16 cellular contexts compared by ENCODE assay signal in genomic region chr22:47113880-47114415, GRCh38.
DNase-seq lines count a peak whose midpoint lies in the region; ATAC-seq and TF ChIP-seq lines count a peak whose summit lies in the region.
"Had no signal": no experiment of that assay in that cellular context is flagged by ENCODE, and none has a peak within 500 bp of the region (broad histone marks: within the 10 kb centered on the region; RNA-seq: fewer than 3 reads in every experiment).

No MANE protein-coding gene starts in this region.

- H3K27ac ChIP-seq in GM23338 (ENCODE audit: low read depth) (no peak overlapping the region), psoas muscle (no peak overlapping the region)

- intact Hi-C loops in mucosa of descending colon (cut with DNase I, micrococcal nuclease), result no loop called here
- intact Hi-C loops in sciatic nerve (cut with DNase I), result no loop called here
- intact Hi-C loops in psoas muscle (cut with DNase I), result no loop called here

- no peak overlapping the region for H2AFZ ChIP-seq in GM23338

- H3K4me3 ChIP-seq in GM23338 (no peak overlapping the region), mucosa of descending colon (no peak overlapping the region), psoas muscle (no peak overlapping the region)

- no peaks in the 10 kb centered on the region for H3K79me2 ChIP-seq in GM23338 (replicated peaks; ENCODE audit: insufficient read depth)

- TF ChIP-seq CTCF in GM23338 (conservative IDR thresholded peaks at IDR 0.05; ENCODE audit: low read depth in 2 of 2), result no peak
- TF ChIP-seq CTCF in mucosa of descending colon (IDR thresholded peaks at IDR 0.05), result no peak
- TF ChIP-seq CTCF in psoas muscle (IDR thresholded peaks at IDR 0.05), result no peak

- H3K36me3 ChIP-seq in GM23338 (ENCODE audit: insufficient read depth) (no peaks in the 10 kb centered on the region), mucosa of descending colon (ENCODE audit: low read depth) (no peaks in the 10 kb centered on the region), psoas muscle (ENCODE audit: insufficient read depth in 1 of 2, low read depth in 1 of 2) (peaks cover 0 to 12% of the 10 kb centered on the region in 2 donors)
- H3K36me3 ChIP-seq: BE2C had no signal

- H3K4me1 ChIP-seq in GM23338 (ENCODE audit: insufficient read depth) (no peaks in the 10 kb centered on the region), mucosa of descending colon (ENCODE audit: low read depth) (no peaks in the 10 kb centered on the region), psoas muscle (no peaks in the 10 kb centered on the region)

- no peaks in the 10 kb centered on the region for H3F3A ChIP-seq in GM23338 (replicated peaks; ENCODE audit: low read depth)

- ATAC-seq in GM23338 (no peak), mucosa of descending colon (no peak), sciatic nerve (no peak), psoas muscle (no peak), GM19467 (IDR thresholded peaks at IDR 0.05; ENCODE audit: unreplicated experiment) (no peak)

- peak; percentile 48 for DNase-seq in activated effector memory CD4-positive, alpha-beta T cell treated with anti-CD3 and anti-CD28 coated beads, Interleukin-2, amount 50 U/mL, for 16 hours
- no peak for DNase-seq in activated effector memory CD4-positive, alpha-beta T cell treated with Interleukin-2 at 50 U/mL for 16 hours
- no peak for DNase-seq in GM23338 (ENCODE audit: low spot score)
- DNase-seq in mucosa of descending colon, result peak in 2 of 3 donors; percentile 9 to 15
- DNase-seq in sciatic nerve (ENCODE audit: low spot score), result peak; percentile 43
- DNase-seq in NCI-H2029 (lab: John Stamatoyannopoulos, UW), result no peak
- no peak for DNase-seq in psoas muscle
- DNase-seq: BE2C; CD4-positive, CD25-positive, alpha-beta regulatory T cell; COR-L47; GOT3; MM.1S; NCI-H1092 treated with DMSO at 0.1 percent for 48 hours; NCI-H2081 treated with DMSO at 0.1 percent for 48 hours; Right ventricle myocardium superior had no signal

- 0 out of 2 replicates have a peak, but pooled peaks cover 3% of the 10 kb centered on the region for H3K9me2 ChIP-seq in GM23338 (ENCODE audit: insufficient read depth)

- no peaks in the 10 kb centered on the region; the same call in 2 of the 3 replicates for H3K36me3 Mint-ChIP-seq in GM23338 (ENCODE audit: low read depth)

- no peaks in the 10 kb centered on the region for H4K20me1 ChIP-seq in GM23338 (replicated peaks; ENCODE audit: insufficient read depth)

- peaks cover 16% of the 10 kb centered on the region for H3K27me3 Mint-ChIP-seq in GM23338 (ENCODE audit: insufficient read depth, low read depth, poor library complexity)
- H3K27me3 Mint-ChIP-seq: CD4-positive, CD25-positive, alpha-beta regulatory T cell had no signal

- H3K4me1 Mint-ChIP-seq in GM23338, result peaks cover 5% of the 10 kb centered on the region; the same call in 2 of the 3 replicates

- no peak overlapping the region for H3K4me3 Mint-ChIP-seq in GM23338
- H3K4me3 Mint-ChIP-seq: CD4-positive, CD25-positive, alpha-beta regulatory T cell had no signal

- H3K9me3 ChIP-seq in mucosa of descending colon (no peaks in the 10 kb centered on the region), psoas muscle (no peaks in the 10 kb centered on the region)
- H3K9me3 ChIP-seq: BE2C had no signal

- H3K27ac Mint-ChIP-seq in GM23338, result peak overlapping the region; percentile 17

- no peak overlapping the region for H3K4me2 ChIP-seq in GM23338

- WGBS in psoas muscle, 3 donors, result 95 to 100% (median 97%) methylated on average over 8 of the region's 8 CpGs

- no peaks in the 10 kb centered on the region for H3K9me3 Mint-ChIP-seq in GM23338
- H3K9me3 Mint-ChIP-seq: CD4-positive, CD25-positive, alpha-beta regulatory T cell had no signal

- H3K27me3 ChIP-seq in GM23338 (ENCODE audit: insufficient read depth), result no peaks in the 10 kb centered on the region
- H3K27me3 ChIP-seq in psoas muscle (ENCODE audit: insufficient read depth in 3 of 3, low read length in 2 of 3), result no peaks in the 10 kb centered on the region
- H3K27me3 ChIP-seq: BE2C had no signal

TF ChIP-seq in GM23338, 12 proteins besides CTCF, POLR2A, EP300 and RAD21 (continues in another document):
- no peak for TF ChIP-seq NANOG (IDR thresholded peaks at IDR 0.05; ENCODE audit: borderline replicate concordance)
- TF ChIP-seq EZH2phosphoT487 (IDR thresholded peaks at IDR 0.05; ENCODE audit: unreplicated experiment), result no peak
- TF ChIP-seq ETS1 (IDR thresholded peaks at IDR 0.05), result no peak
- no peak for TF ChIP-seq REST (IDR thresholded peaks at IDR 0.05; ENCODE audit: unreplicated experiment)
- no peak for TF ChIP-seq EZH2 (IDR thresholded peaks at IDR 0.05; ENCODE audit: low read depth, unreplicated experiment)
- TF ChIP-seq ZNF331 (CRISPR knock-in tag; IDR thresholded peaks at IDR 0.05; ENCODE audit: low read depth), result no peak

Comparison
In these comparisons a context has a peak if more than half of its experiments do, and no peak if none do; other contexts are left out.
1. DNase-seq: peak in activated effector memory CD4-positive, alpha-beta T cell treated with anti-CD3 and anti-CD28 coated beads, Interleukin-2, amount 50 U/mL, for 16 hours (single experiment), mucosa of descending colon (2 of 3) and sciatic nerve (single experiment); none in activated effector memory CD4-positive, alpha-beta T cell treated with Interleukin-2 at 50 U/mL for 16 hours (single experiment), GM23338 (single experiment), NCI-H2029 (single experiment) and psoas muscle (0 of 2).